ENCODE assay signal across 8 cellular contexts in the genomic region with DNA sequence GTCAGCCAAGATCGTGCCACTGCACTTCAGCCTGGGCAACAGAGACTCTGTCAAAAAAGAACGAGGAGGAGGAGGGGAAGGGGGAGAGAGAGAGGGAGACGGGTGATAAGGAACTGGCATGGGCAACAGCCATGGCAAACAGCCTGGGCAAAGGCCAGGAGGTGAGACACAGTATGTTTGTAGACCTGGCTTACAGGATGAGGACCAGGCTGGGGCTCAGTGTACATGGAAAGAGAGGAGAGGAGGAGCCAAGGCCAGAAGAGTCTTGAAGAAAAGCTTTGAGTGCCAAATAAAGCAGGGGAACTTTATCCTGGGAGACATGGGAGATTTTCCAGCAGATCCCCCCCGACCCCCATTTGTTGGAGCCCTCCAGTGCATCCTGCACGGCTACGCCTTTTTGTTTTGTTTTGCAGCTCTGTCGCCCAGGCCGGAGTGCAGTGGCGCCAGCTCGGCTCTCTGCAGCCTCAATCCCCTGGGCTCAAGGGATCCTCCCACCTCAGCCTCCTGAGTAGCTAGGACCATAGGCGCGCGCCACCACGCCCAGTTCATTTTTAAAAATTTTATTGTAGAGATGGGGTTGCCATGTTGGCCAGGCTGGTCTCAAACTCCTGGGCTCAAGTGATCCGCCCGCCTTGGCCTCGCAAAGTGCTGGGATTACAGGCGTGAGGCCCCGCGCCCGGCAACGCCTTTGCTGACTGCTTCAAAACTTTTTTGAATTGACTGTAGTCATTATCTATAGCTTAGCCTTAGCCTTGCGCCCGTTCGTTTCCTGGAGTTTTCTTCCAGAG. TPM values are rescaled to one million over a fixed set of nuclear protein-coding genes. Genes with fewer than 3 reads are reported as not detected.
DNase-seq lines count a peak whose midpoint lies in the region; ATAC-seq and TF ChIP-seq lines count a peak whose summit lies in the region.

No MANE protein-coding gene starts in this region.

- H3K36me3 ChIP-seq in SJSA1 (peaks cover 37% of the 10 kb centered on the region), esophagus muscularis mucosa (peaks cover 0 to under 1% (median 0%) of the 10 kb centered on the region in 4 donors), neutrophil (no peaks in the 10 kb centered on the region)

- H3K27me3 ChIP-seq in SJSA1 (replicated peaks) (no peaks in the 10 kb centered on the region), esophagus muscularis mucosa (no peaks in the 10 kb centered on the region), neutrophil (no peaks in the 10 kb centered on the region)

- DNase-seq in NCI-H1436 (lab: John Stamatoyannopoulos, UW) (peak; percentile 33), NCI-H1436 treated with DMSO at 0.1 percent for 48 hours (lab: John Stamatoyannopoulos, UW) (no peak), SJSA1 (ENCODE audit: low read depth in 1 of 2, low spot score in 2 of 2) (peak in 1 of 2 experiments; percentile 46), esophagus muscularis mucosa (ENCODE audit: extremely low spot score) (no peak), NCI-H524 treated with DMSO at 0.1 percent for 48 hours (lab: John Stamatoyannopoulos, UW) (no peak)
- no peak for DNase-seq in activated CD4-positive, CD25-positive, alpha-beta regulatory T cell treated with anti-CD3 and anti-CD28 coated beads, Interleukin-2, amount 50 U/mL, for 72 hours

- no peak for TF ChIP-seq EP300 in esophagus muscularis mucosa (IDR thresholded peaks at IDR 0.05)

- no peak for TF ChIP-seq CTCF in esophagus muscularis mucosa (IDR thresholded peaks at IDR 0.05)
- no peak for TF ChIP-seq CTCF in neutrophil (IDR thresholded peaks at IDR 0.05)

- WGBS in esophagus muscularis mucosa, result 7% methylated on average over 20 of the region's 25 CpGs

- intact Hi-C loops in esophagus muscularis mucosa (cut with DNase I), result no loop called here

- no peak for ATAC-seq in GM19035 (IDR thresholded peaks at IDR 0.05; ENCODE audit: unreplicated experiment)

- no peak for TF ChIP-seq POLR2A in esophagus muscularis mucosa (IDR thresholded peaks at IDR 0.05; ENCODE audit: low read depth)

- H3K4me3 ChIP-seq in SJSA1 (peak overlapping the region; percentile 53), esophagus muscularis mucosa (peak overlapping the region; percentile 87 to 97 (median 94)), neutrophil (ENCODE audit: low read depth in 1 of 2, low read length in 1 of 2) (peak overlapping the region; percentile 89 to 96)

- H3K27ac ChIP-seq in SJSA1, result peak overlapping the region; percentile 87
- peak overlapping the region; percentile 98 to 99 (median 98) for H3K27ac ChIP-seq in esophagus muscularis mucosa (replicated peaks in 1 of 4)
- peak overlapping the region; percentile 97 for H3K27ac ChIP-seq in neutrophil

- H3K9me3 ChIP-seq in SJSA1 (replicated peaks) (no peaks in the 10 kb centered on the region), esophagus muscularis mucosa (no peaks in the 10 kb centered on the region), neutrophil (no peaks in the 10 kb centered on the region)

- H3K4me1 ChIP-seq in SJSA1 (replicated peaks) (peaks cover 41% of the 10 kb centered on the region), esophagus muscularis mucosa (peaks cover 30 to 44% (median 38%) of the 10 kb centered on the region in 4 donors), neutrophil (ENCODE audit: control insufficient read depth in 1 of 2, insufficient read depth in 1 of 2, low read depth in 1 of 2, low read length in 1 of 2) (peaks cover 39 to 40% of the 10 kb centered on the region in 2 experiments)

RNA-seq across cellular contexts. Expression of a gene that starts 1.2 kb away (rescaled TPM):
- 52.3 and 61.3 TPM in 2 replicates for total RNA-seq in SJSA1 (2014; rRNA removed; shearing (Covaris generic))
- 100 to 1,000 TPM; 120 to 197 (median 151) TPM for total RNA-seq in esophagus muscularis mucosa

RNA-seq across cellular contexts. Expression of a gene that starts 43.1 kb away (rescaled TPM):
- 15.9 and 19.3 TPM in 2 replicates for total RNA-seq in SJSA1 (2014; rRNA removed; shearing (Covaris generic))
- 10 to 100 TPM; 17.6 to 35.1 (median 26.2) TPM for total RNA-seq in esophagus muscularis mucosa
